ENCODE assay signal across 22 cellular contexts in the genomic region with DNA sequence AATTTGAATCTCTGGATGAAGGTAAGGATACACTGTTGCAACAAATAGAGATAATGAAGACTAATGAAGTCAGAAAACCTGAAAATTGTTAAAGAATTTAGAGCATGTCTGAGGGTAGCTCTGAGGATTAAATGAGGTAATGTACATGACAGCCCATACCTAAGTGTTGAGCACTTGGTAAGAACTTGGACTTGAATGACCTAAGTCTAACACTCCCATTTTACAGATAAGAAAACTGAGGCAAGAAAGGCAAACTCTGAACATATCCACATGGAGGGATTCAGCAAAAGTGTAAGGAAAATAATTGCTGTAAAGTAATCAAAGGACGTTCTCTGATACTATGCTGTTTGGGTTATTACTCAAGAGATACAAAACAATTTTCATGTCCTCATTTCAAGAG. TPM values are rescaled to one million over a fixed set of nuclear protein-coding genes. Genes with fewer than 3 reads are reported as not detected.
DNase-seq lines count a peak whose midpoint lies in the region; ATAC-seq and TF ChIP-seq lines count a peak whose summit lies in the region.
"Had no signal": no experiment of that assay in that cellular context is flagged by ENCODE, and none has a peak within 500 bp of the region (broad histone marks: within the 10 kb centered on the region; RNA-seq: fewer than 3 reads in every experiment).

No MANE protein-coding gene starts in this region.

- no peak for TF ChIP-seq POLR2A in heart left ventricle (IDR thresholded peaks at IDR 0.05)

- H3K4me1 ChIP-seq in heart left ventricle: peaks cover 0 to 32% (median 7%) of the 10 kb centered on the region in 12 donors
- peaks cover 0 to 8% of the 10 kb centered on the region in 2 donors for H3K4me1 ChIP-seq in muscle layer of duodenum (ENCODE audit: control insufficient read depth in 1 of 2, insufficient read depth in 2 of 2, low read length in 2 of 2)
- H3K4me1 ChIP-seq in subcutaneous abdominal adipose tissue (ENCODE audit: control insufficient read depth in 5 of 5, insufficient read depth in 5 of 5, low read length in 5 of 5): peaks cover 0 to 30% (median 9%) of the 10 kb centered on the region in 5 donors
- H3K4me1 ChIP-seq: parathyroid adenoma had no signal

- ATAC-seq in heart left ventricle (no peak), left cardiac atrium (no peak), GM21576 (IDR thresholded peaks at IDR 0.05; ENCODE audit: unreplicated experiment) (no peak)
- ATAC-seq: activated CD4-positive, alpha-beta T cell treated with anti-CD3 and anti-CD28 coated beads for 36 hours; naive thymus-derived CD4-positive, alpha-beta T cell had no signal

- no peak overlapping the region for H3K27ac Mint-ChIP-seq in endothelial cell (ENCODE audit: unreplicated experiment)
- H3K27ac Mint-ChIP-seq: activated CD4-positive, alpha-beta T cell treated with anti-CD3 and anti-CD28 coated beads for 36 hours; CD4-positive, CD25-positive, alpha-beta regulatory T cell; mesothelial cell of epicardium; naive thymus-derived CD4-positive, alpha-beta T cell had no signal

- peaks cover 38% of the 10 kb centered on the region for H3K4me1 Mint-ChIP-seq in endothelial cell (ENCODE audit: unreplicated experiment)

- no peak for TF ChIP-seq CTCF in heart left ventricle (IDR thresholded peaks at IDR 0.05)
- no peak for TF ChIP-seq CTCF in endothelial cell (IDR thresholded peaks at IDR 0.05; ENCODE audit: unreplicated experiment)

- DNase-seq in heart left ventricle: no peak
- no peak for DNase-seq in left cardiac atrium
- DNase-seq in endothelial cell (ENCODE audit: low spot score): no peak
- DNase-seq in activated T-cell treated with anti-CD3 and anti-CD28 coated beads, Interleukin-2, amount 50 U/mL, for 48 hours: no peak
- no peak for DNase-seq in GF-D8 (lab: John Stamatoyannopoulos, UW)
- DNase-seq: activated CD4-positive, alpha-beta T cell treated with anti-CD3 and anti-CD28 coated beads for 36 hours; activated CD8-positive, alpha-beta memory T cell treated with anti-CD3 and anti-CD28 coated beads for 24 hours; activated gamma-delta T cell; CD4-positive, CD25-positive, alpha-beta regulatory T cell; DMS 273 treated with DMSO at 0.1 percent for 48 hours; IMR-90; naive thymus-derived CD4-positive, alpha-beta T cell; NCI-H1048; NCI-H1694 treated with DMSO at 0.1 percent for 48 hours; NCI-H524; SIG-M5; stimulated activated naive CD4-positive, alpha-beta T cell had no signal

- H3K9ac ChIP-seq in subcutaneous abdominal adipose tissue (ENCODE audit: low read length in 5 of 5): peak overlapping the region in 1 of 5 donors; percentile 38
- H3K9ac ChIP-seq: parathyroid adenoma had no signal

- H3K27me3 Mint-ChIP-seq in endothelial cell (ENCODE audit: unreplicated experiment): no peaks in the 10 kb centered on the region

- H3K27me3 ChIP-seq in heart left ventricle (peaks cover 0 to 21% (median 0%) of the 10 kb centered on the region in 9 donors), muscle layer of duodenum (ENCODE audit: low read depth, low read length) (peaks cover 5% of the 10 kb centered on the region), subcutaneous abdominal adipose tissue (ENCODE audit: control insufficient read depth in 5 of 5, insufficient read depth in 4 of 5, low read length in 5 of 5) (peaks cover 5 to 10% (median 6%) of the 10 kb centered on the region in 5 donors)

- 57 to 71% (median 68%) methylated on average over 1 of the region's 1 CpG for WGBS in heart left ventricle, 4 donors

- H3K36me3 Mint-ChIP-seq in endothelial cell (ENCODE audit: low read depth, unreplicated experiment): peaks cover 51% of the 10 kb centered on the region
- H3K36me3 Mint-ChIP-seq: CD4-positive, CD25-positive, alpha-beta regulatory T cell; mesothelial cell of epicardium; naive thymus-derived CD4-positive, alpha-beta T cell had no signal

- H3K9me3 Mint-ChIP-seq in endothelial cell (ENCODE audit: unreplicated experiment): no peaks in the 10 kb centered on the region
- H3K9me3 Mint-ChIP-seq: CD4-positive, CD25-positive, alpha-beta regulatory T cell had no signal

- H3K4me3 Mint-ChIP-seq in endothelial cell (ENCODE audit: unreplicated experiment): peak overlapping the region; percentile 89
- H3K4me3 Mint-ChIP-seq: activated CD4-positive, alpha-beta T cell treated with anti-CD3 and anti-CD28 coated beads for 36 hours; CD4-positive, CD25-positive, alpha-beta regulatory T cell had no signal

- H3K4me3 ChIP-seq in heart left ventricle (peak overlapping the region; percentile 24 to 73 (median 60)), muscle layer of duodenum (ENCODE audit: low read depth in 1 of 2, low read length in 2 of 2) (peak overlapping the region; percentile 45 to 66), subcutaneous abdominal adipose tissue (ENCODE audit: low read depth in 1 of 5, low read length in 5 of 5) (peak overlapping the region in 3 of 5 donors; percentile 66 to 84 (median 76))

- H3K27ac ChIP-seq in heart left ventricle: peak overlapping the region in 11 of 12 donors; percentile 7 to 90 (median 78)
- no peak overlapping the region for H3K27ac ChIP-seq in muscle layer of duodenum (ENCODE audit: low read length)
- no peak overlapping the region for H3K27ac ChIP-seq in subcutaneous abdominal adipose tissue (ENCODE audit: low read depth, low read length)
- H3K27ac ChIP-seq: parathyroid adenoma had no signal

- H3K36me3 ChIP-seq in heart left ventricle (peaks cover 0 to 11% (median 0%) of the 10 kb centered on the region in 9 donors), muscle layer of duodenum (ENCODE audit: control insufficient read depth in 1 of 2, insufficient read depth in 2 of 2, low read length in 2 of 2) (no peaks in the 10 kb centered on the region), subcutaneous abdominal adipose tissue (ENCODE audit: control insufficient read depth in 5 of 5, insufficient read depth in 5 of 5, low read length in 5 of 5) (no peaks in the 10 kb centered on the region)

- H3K9me3 ChIP-seq in heart left ventricle (no peaks in the 10 kb centered on the region), muscle layer of duodenum (ENCODE audit: control insufficient read depth in 1 of 2, low read length in 2 of 2) (no peaks in the 10 kb centered on the region), subcutaneous abdominal adipose tissue (ENCODE audit: control insufficient read depth in 5 of 5, low read length in 5 of 5) (no peaks in the 10 kb centered on the region)

- intact Hi-C loops in heart left ventricle (cut with DNase I) (loop anchor here in 2 of 10 donors (5.0 to 10.0 kb wide), 2 partner anchors 39 to 57 kb away; no protein-coding TSS in a partner anchor), left cardiac atrium (cut with DNase I) (no loop called here)

RNA-seq across cellular contexts. Expression of a gene that starts 29.0 kb away (rescaled TPM):
- total RNA-seq in heart left ventricle: 10 to 100 TPM; 27.3 to 41.5 (median 34.7) TPM
- 10 to 100 TPM; 17.0 to 19.3 TPM for polyA plus RNA-seq in heart left ventricle
- 10 to 100 TPM; 33.5 to 50.4 TPM for total RNA-seq in left cardiac atrium
- 162 TPM for total RNA-seq in endothelial cell (ENCODE audit: unreplicated experiment)
- total RNA-seq: activated CD4-positive, alpha-beta T cell treated with anti-CD3 and anti-CD28 coated beads for 36 hours; CD4-positive, CD25-positive, alpha-beta regulatory T cell had no signal
- polyA plus RNA-seq: CD4-positive, CD25-positive, alpha-beta regulatory T cell; naive thymus-derived CD4-positive, alpha-beta T cell had no signal

Comparison
In these comparisons a context has a peak if more than half of its experiments do, and no peak if none do; other contexts are left out.
1. H3K27ac ChIP-seq: peak in heart left ventricle (11 of 12); none in muscle layer of duodenum (single experiment) and subcutaneous abdominal adipose tissue (single experiment).
2. Peak in every context shown above with its lines, with median percentiles within 50 percentile points of each other: H3K4me3 ChIP-seq.